Comparison of ENCODE assay signal across 1 cellular context in the genomic region with DNA sequence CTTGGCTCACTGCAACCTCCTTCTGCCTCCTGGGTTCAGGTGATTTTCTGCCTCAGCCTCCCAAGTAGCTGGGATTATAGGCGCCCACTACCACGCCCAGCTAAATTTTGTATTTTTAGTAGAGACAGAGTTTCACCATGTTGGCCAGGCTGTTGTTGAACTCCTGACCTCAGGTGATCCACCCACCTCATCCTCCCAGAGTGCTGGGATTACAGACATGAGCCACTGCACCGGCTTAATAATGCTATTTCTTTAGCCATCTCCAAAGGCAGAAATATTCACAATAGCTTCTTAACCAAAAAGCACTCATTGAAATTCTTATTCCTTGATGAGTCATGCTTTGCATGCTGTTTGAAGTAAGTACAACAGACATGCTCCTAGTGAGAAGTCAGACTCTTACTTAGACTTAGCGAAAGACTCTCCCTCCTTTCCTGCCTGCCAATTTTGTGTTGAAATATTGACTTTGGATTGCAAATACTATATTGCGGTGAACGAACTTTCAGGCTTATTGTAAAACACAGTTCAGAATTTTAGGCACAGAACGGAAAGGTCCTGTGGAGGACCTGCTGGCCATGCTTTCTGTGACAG.
A peak's percentile ranks its signal among the peaks of the same experiment; 100 is the strongest.
TF ChIP-seq lines count a peak whose summit lies in the region.

No MANE protein-coding gene starts in this region.

TF ChIP-seq in HepG2, 621 proteins besides CTCF, POLR2A, EP300 and RAD21 (continued from another document and continues in another):
- TF ChIP-seq ATAD3A (CRISPR knock-in tag; IDR thresholded peaks at IDR 0.05), result no peak
- TF ChIP-seq, protein P1, sequence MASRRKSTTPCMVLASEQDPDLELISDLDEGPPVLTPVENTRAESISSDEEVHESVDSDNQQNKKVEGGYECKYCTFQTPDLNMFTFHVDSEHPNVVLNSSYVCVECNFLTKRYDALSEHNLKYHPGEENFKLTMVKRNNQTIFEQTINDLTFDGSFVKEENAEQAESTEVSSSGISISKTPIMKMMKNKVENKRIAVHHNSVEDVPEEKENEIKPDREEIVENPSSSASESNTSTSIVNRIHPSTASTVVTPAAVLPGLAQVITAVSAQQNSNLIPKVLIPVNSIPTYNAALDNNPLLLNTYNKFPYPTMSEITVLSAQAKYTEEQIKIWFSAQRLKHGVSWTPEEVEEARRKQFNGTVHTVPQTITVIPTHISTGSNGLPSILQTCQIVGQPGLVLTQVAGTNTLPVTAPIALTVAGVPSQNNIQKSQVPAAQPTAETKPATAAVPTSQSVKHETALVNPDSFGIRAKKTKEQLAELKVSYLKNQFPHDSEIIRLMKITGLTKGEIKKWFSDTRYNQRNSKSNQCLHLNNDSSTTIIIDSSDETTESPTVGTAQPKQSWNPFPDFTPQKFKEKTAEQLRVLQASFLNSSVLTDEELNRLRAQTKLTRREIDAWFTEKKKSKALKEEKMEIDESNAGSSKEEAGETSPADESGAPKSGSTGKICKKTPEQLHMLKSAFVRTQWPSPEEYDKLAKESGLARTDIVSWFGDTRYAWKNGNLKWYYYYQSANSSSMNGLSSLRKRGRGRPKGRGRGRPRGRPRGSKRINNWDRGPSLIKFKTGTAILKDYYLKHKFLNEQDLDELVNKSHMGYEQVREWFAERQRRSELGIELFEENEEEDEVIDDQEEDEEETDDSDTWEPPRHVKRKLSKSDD (CRISPR knock-in tag; IDR thresholded peaks at IDR 0.05; ENCODE audit: low read depth), result no peak
- no peak for TF ChIP-seq ELF4 (CRISPR knock-in tag; IDR thresholded peaks at IDR 0.05; ENCODE audit: borderline replicate concordance)
- TF ChIP-seq, protein P2, sequence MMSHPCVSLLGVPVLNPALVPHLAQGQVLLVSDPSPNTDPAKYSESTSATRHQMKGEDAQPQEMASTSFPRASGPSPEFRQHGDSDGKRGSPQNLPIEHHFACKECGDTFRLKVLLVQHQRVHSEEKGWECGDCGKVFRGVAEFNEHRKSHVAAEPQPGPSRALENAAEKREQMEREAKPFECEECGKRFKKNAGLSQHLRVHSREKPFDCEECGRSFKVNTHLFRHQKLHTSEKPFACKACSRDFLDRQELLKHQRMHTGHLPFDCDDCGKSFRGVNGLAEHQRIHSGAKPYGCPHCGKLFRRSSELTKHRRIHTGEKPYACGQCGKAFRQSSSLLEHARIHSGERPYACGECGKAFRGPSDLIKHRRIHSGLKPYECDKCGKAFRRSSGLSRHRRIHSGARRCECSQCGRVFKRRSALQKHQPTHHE (CRISPR knock-in tag; IDR thresholded peaks at IDR 0.05; ENCODE audit: borderline replicate concordance), result no peak
- TF ChIP-seq, protein P3, sequence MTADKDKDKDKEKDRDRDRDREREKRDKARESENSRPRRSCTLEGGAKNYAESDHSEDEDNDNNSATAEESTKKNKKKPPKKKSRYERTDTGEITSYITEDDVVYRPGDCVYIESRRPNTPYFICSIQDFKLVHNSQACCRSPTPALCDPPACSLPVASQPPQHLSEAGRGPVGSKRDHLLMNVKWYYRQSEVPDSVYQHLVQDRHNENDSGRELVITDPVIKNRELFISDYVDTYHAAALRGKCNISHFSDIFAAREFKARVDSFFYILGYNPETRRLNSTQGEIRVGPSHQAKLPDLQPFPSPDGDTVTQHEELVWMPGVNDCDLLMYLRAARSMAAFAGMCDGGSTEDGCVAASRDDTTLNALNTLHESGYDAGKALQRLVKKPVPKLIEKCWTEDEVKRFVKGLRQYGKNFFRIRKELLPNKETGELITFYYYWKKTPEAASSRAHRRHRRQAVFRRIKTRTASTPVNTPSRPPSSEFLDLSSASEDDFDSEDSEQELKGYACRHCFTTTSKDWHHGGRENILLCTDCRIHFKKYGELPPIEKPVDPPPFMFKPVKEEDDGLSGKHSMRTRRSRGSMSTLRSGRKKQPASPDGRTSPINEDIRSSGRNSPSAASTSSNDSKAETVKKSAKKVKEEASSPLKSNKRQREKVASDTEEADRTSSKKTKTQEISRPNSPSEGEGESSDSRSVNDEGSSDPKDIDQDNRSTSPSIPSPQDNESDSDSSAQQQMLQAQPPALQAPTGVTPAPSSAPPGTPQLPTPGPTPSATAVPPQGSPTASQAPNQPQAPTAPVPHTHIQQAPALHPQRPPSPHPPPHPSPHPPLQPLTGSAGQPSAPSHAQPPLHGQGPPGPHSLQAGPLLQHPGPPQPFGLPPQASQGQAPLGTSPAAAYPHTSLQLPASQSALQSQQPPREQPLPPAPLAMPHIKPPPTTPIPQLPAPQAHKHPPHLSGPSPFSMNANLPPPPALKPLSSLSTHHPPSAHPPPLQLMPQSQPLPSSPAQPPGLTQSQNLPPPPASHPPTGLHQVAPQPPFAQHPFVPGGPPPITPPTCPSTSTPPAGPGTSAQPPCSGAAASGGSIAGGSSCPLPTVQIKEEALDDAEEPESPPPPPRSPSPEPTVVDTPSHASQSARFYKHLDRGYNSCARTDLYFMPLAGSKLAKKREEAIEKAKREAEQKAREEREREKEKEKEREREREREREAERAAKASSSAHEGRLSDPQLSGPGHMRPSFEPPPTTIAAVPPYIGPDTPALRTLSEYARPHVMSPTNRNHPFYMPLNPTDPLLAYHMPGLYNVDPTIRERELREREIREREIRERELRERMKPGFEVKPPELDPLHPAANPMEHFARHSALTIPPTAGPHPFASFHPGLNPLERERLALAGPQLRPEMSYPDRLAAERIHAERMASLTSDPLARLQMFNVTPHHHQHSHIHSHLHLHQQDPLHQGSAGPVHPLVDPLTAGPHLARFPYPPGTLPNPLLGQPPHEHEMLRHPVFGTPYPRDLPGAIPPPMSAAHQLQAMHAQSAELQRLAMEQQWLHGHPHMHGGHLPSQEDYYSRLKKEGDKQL (CRISPR knock-in tag; IDR thresholded peaks at IDR 0.05; ENCODE audit: low read depth), result no peak
- no peak for TF ChIP-seq CHCHD3 (CRISPR knock-in tag; IDR thresholded peaks at IDR 0.05)
- TF ChIP-seq GATAD2A (CRISPR knock-in tag; IDR thresholded peaks at IDR 0.05), result peak; percentile 89
- peak in 1 of 2 experiments; percentile 62; a peak in 1 of 4 replicates for TF ChIP-seq KLF16 (CRISPR knock-in tag; IDR thresholded peaks at IDR 0.05)
- no peak for TF ChIP-seq MLLT10 (CRISPR knock-in tag; IDR thresholded peaks at IDR 0.05)
- TF ChIP-seq ZNF619 (CRISPR knock-in tag; IDR thresholded peaks at IDR 0.05), result no peak
- TF ChIP-seq MLXIP (CRISPR knock-in tag; IDR thresholded peaks at IDR 0.05; ENCODE audit: borderline replicate concordance), result no peak
- no peak for TF ChIP-seq NFKB2 (CRISPR knock-in tag; IDR thresholded peaks at IDR 0.05; ENCODE audit: borderline replicate concordance)
- no peak for TF ChIP-seq ZSCAN12 (CRISPR knock-in tag; IDR thresholded peaks at IDR 0.05)
- TF ChIP-seq TMF1 (CRISPR knock-in tag; IDR thresholded peaks at IDR 0.05; ENCODE audit: low read depth), result no peak
- TF ChIP-seq, protein P4, sequence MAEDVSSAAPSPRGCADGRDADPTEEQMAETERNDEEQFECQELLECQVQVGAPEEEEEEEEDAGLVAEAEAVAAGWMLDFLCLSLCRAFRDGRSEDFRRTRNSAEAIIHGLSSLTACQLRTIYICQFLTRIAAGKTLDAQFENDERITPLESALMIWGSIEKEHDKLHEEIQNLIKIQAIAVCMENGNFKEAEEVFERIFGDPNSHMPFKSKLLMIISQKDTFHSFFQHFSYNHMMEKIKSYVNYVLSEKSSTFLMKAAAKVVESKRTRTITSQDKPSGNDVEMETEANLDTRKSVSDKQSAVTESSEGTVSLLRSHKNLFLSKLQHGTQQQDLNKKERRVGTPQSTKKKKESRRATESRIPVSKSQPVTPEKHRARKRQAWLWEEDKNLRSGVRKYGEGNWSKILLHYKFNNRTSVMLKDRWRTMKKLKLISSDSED (CRISPR knock-in tag; IDR thresholded peaks at IDR 0.05), result no peak
- TF ChIP-seq, protein P5, sequence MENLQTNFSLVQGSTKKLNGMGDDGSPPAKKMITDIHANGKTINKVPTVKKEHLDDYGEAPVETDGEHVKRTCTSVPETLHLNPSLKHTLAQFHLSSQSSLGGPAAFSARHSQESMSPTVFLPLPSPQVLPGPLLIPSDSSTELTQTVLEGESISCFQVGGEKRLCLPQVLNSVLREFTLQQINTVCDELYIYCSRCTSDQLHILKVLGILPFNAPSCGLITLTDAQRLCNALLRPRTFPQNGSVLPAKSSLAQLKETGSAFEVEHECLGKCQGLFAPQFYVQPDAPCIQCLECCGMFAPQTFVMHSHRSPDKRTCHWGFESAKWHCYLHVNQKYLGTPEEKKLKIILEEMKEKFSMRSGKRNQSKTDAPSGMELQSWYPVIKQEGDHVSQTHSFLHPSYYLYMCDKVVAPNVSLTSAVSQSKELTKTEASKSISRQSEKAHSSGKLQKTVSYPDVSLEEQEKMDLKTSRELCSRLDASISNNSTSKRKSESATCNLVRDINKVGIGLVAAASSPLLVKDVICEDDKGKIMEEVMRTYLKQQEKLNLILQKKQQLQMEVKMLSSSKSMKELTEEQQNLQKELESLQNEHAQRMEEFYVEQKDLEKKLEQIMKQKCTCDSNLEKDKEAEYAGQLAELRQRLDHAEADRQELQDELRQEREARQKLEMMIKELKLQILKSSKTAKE (CRISPR knock-in tag; IDR thresholded peaks at IDR 0.05; ENCODE audit: borderline replicate concordance), result no peak
- no peak for TF ChIP-seq CBX1 (IDR thresholded peaks at IDR 0.05; ENCODE audit: low read depth)
- no peak for TF ChIP-seq ZNF512B (CRISPR knock-in tag; IDR thresholded peaks at IDR 0.05; ENCODE audit: borderline replicate concordance)
- TF ChIP-seq FOXM1 (CRISPR knock-in tag; IDR thresholded peaks at IDR 0.05), result no peak
- TF ChIP-seq SIX4 (CRISPR knock-in tag; IDR thresholded peaks at IDR 0.05), result no peak
- no peak for TF ChIP-seq RFX1 (IDR thresholded peaks at IDR 0.05)
- no peak for TF ChIP-seq DMTF1 (CRISPR knock-in tag; IDR thresholded peaks at IDR 0.05)
- TF ChIP-seq GLI4 (CRISPR knock-in tag; IDR thresholded peaks at IDR 0.05; ENCODE audit: borderline replicate concordance), result no peak; the same call in 1 of the 2 replicates
- peak; percentile 37; the same call in 1 of the 2 replicates for TF ChIP-seq POLR2G (IDR thresholded peaks at IDR 0.05; ENCODE audit: low read depth, low read length)
- no peak for TF ChIP-seq ZNF446 (CRISPR knock-in tag; IDR thresholded peaks at IDR 0.05)
- TF ChIP-seq ELF1 (CRISPR knock-in tag; IDR thresholded peaks at IDR 0.05), result no peak; the same call in 1 of the 2 replicates
- no peak for TF ChIP-seq AGO2 (optimal IDR thresholded peaks at IDR 0.05; ENCODE audit: low read depth, low read length)
- TF ChIP-seq RXRB (CRISPR knock-in tag; IDR thresholded peaks at IDR 0.05; ENCODE audit: borderline replicate concordance), result peak; percentile 80
- TF ChIP-seq LCORL (IDR thresholded peaks at IDR 0.05), result no peak
- TF ChIP-seq LCORL (CRISPR knock-in tag; IDR thresholded peaks at IDR 0.05), result peak; percentile 89
- no peak for TF ChIP-seq ZNF207 (IDR thresholded peaks at IDR 0.05; ENCODE audit: borderline replicate concordance)
- no peak for TF ChIP-seq DDIT3 (CRISPR knock-in tag; IDR thresholded peaks at IDR 0.05)
- no peak for TF ChIP-seq MATR3 (CRISPR knock-in tag; IDR thresholded peaks at IDR 0.05)
